Comparison of ENCODE assay signal across 8 cellular contexts in the genomic region with DNA sequence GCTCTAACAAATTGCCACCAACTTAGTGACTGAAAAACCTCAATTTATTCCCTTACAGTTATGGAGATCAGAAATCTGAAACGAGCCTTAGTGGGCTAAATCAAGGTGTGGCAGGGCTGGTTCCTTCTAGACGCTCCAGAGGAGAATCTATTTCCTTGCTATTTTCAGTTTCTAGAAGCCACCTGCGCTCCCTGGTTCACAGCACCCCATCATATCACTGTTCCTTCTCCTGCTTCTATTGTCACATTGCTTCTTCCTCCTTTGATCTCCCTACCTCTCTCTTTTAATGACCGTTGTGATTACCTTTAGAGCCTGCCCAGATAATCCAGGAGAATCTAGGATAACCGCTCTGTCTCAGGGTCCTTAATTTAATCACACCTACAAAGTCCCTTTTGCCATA.
"Had no signal": no experiment of that assay in that cellular context is flagged by ENCODE, and none has a peak within 500 bp of the region (broad histone marks: within the 10 kb centered on the region; RNA-seq: fewer than 3 reads in every experiment).

No MANE protein-coding gene starts in this region.

- H2AFZ ChIP-seq: GM23248 had no signal

- DNase-seq: GM23248, GOT3, H7, HFFc6, KBM-7 had no signal

- H3K9me3 ChIP-seq: HAP-1 had no signal

- H3K4me1 ChIP-seq: HAP-1 had no signal

- H3K36me3 ChIP-seq: HAP-1 had no signal

- H3K4me2 ChIP-seq: KMS-11 had no signal

- ATAC-seq: HCT116 had no signal

- H3K27ac ChIP-seq: GM23248, KMS-11 had no signal

- H3K4me3 ChIP-seq: GM23248, HAP-1 had no signal
